In the genomic region with DNA sequence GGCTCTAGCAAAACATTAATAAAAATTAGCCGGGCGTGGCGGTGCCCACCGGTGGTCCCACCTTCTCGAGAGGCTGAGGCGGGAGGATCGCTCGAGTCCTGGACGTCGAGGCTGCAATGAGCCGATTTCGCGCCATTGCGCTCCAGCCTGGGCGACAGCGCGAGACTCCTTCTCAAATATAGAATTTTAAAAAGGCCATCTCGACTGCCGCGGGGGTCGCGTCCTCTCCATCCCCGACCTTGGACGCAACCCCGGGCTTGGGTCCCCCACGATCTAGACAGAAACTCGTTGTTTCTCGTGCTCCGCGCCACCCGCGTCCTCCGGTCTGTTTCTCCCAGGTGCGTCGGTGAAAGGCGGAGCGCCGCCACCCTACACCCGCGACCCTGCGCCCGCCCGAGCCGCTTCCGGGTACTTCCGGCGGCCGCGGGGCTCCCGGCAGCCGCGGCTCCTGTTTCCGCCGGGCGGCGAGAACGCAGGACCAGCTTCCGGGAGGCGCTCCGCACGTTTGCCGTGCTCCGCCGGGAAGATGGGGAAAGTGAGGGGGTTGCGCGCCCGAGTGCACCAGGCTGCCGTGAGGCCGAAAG, we compare ENCODE assay signal across 8 cellular contexts. TPM values are rescaled to one million over a fixed set of nuclear protein-coding genes. Genes with fewer than 3 reads are reported as not detected.
DNase-seq lines count a peak whose midpoint lies in the region; ATAC-seq, FAIRE-seq and TF ChIP-seq lines count a peak whose summit lies in the region.

A gene with protein sequence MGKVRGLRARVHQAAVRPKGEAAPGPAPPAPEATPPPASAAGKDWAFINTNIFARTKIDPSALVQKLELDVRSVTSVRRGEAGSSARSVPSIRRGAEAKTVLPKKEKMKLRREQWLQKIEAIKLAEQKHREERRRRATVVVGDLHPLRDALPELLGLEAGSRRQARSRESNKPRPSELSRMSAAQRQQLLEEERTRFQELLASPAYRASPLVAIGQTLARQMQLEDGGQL (plus strand): TSS at position 498 of the 584 bp plus-strand sequence. CDS start 29 bp downstream, at position 527.

- TF ChIP-seq CTCF in keratinocyte (optimal IDR thresholded peaks at IDR 0.05 in 1 of 3, IDR thresholded peaks at IDR 0.05 in 1 of 3, conservative IDR thresholded peaks at IDR 0.05 in 1 of 3; ENCODE audit: extremely low read depth in 1 of 3, insufficient read depth in 2 of 3, low read length in 3 of 3), result no peak

- H3K27ac ChIP-seq in keratinocyte (ENCODE audit: control insufficient read depth, insufficient read depth, low read length), result peak within 1 kb of the TSS; percentile 66

- H2AFZ ChIP-seq in keratinocyte (ENCODE audit: control insufficient read depth, low read length), result peak within 1 kb of the TSS; percentile 93

- H3K9me1 ChIP-seq in keratinocyte (ENCODE audit: control insufficient read depth, extremely low read depth, insufficient read depth, low read length), result no peaks in the 10 kb centered on the region

- peaks cover 10% of the 10 kb centered on the region for H3K36me3 Mint-ChIP-seq in central memory CD8-positive, alpha-beta T cell (ENCODE audit: insufficient read depth)

- dilution Hi-C loops in keratinocyte (cut with MboI; ENCODE audit: extremely low pct_ligation_motif_present, low sequenced_read_pairs), result loop anchor here (10.0 kb wide), 1 partner anchor 195 kb away; no protein-coding TSS in a partner anchor

- peaks cover 11% of the 10 kb centered on the region in 2 experiments for H3K36me3 ChIP-seq in keratinocyte (ENCODE audit: control insufficient read depth in 2 of 2, extremely low read depth in 1 of 2, insufficient read depth in 2 of 2, low read length in 2 of 2)

- H3K4me3 Mint-ChIP-seq in central memory CD8-positive, alpha-beta T cell, result peak within 1 kb of the TSS; percentile 90

- peak within 1 kb of the TSS; percentile 85 for H3K4me2 ChIP-seq in keratinocyte (ENCODE audit: control insufficient read depth, extremely low read depth, insufficient read depth, low read depth, low read length)

- H3K9me3 ChIP-seq in keratinocyte (ENCODE audit: control insufficient read depth, low read depth, low read length), result no peaks in the 10 kb centered on the region

- ATAC-seq in HG03039 (IDR thresholded peaks at IDR 0.05; ENCODE audit: unreplicated experiment), result peak; percentile 82
- ATAC-seq in central memory CD8-positive, alpha-beta T cell (replicated peaks; ENCODE audit: extremely low read depth, poor library complexity, severe bottlenecking), result peak; percentile 85

- H3K27ac Mint-ChIP-seq in central memory CD8-positive, alpha-beta T cell (ENCODE audit: low read depth), result peak within 1 kb of the TSS; percentile 36

- H3K4me1 Mint-ChIP-seq in central memory CD8-positive, alpha-beta T cell, result peaks cover 46% of the 10 kb centered on the region

- H4K20me1 ChIP-seq in keratinocyte (ENCODE audit: control insufficient read depth, extremely low read depth, insufficient read depth, low read length), result peaks cover 7% of the 10 kb centered on the region

- H3K79me2 ChIP-seq in keratinocyte (ENCODE audit: control insufficient read depth, insufficient read depth, low read length), result peaks cover 45% of the 10 kb centered on the region

- no peaks in the 10 kb centered on the region for H3K9me3 Mint-ChIP-seq in central memory CD8-positive, alpha-beta T cell

- H3K27me3 Mint-ChIP-seq in central memory CD8-positive, alpha-beta T cell, result no peaks in the 10 kb centered on the region

- DNase-seq in NCI-H524 (lab: John Stamatoyannopoulos, UW), result peak; percentile 37 to 85
- DNase-seq in NCI-H524 treated with DMSO at 0.1 percent for 48 hours (lab: John Stamatoyannopoulos, UW), result no peak
- DNase-seq in NCI-H345 (lab: John Stamatoyannopoulos, UW), result peak; percentile 92
- DNase-seq in activated CD4-positive, CD25-positive, alpha-beta regulatory T cell treated with anti-CD3 and anti-CD28 coated beads, Interleukin-2, amount 50 U/mL, for 72 hours, result peak; percentile 81
- DNase-seq in central memory CD8-positive, alpha-beta T cell (ENCODE audit: low spot score in 2 of 2), result peak; percentile 57 to 62
- DNase-seq in keratinocyte (ENCODE audit: low read depth, low spot score), result no peak
- peak; percentile 89 for DNase-seq in stimulated activated CD4-positive, alpha-beta T cell treated with anti-CD3 and anti-CD28 coated beads, Interleukin-15, amount 100 ng/mL, for 24 hours

- H3K27me3 ChIP-seq in keratinocyte (ENCODE audit: control insufficient read depth, extremely low read depth, insufficient read depth, low read length), result no peaks in the 10 kb centered on the region

- peaks cover 19% of the 10 kb centered on the region for H3K4me1 ChIP-seq in keratinocyte (ENCODE audit: control insufficient read depth, extremely low read depth, insufficient read depth, low read length)

- peak within 1 kb of the TSS; percentile 84 to 96 (median 94) for H3K4me3 ChIP-seq in keratinocyte (ENCODE audit: control insufficient read depth in 2 of 3, extremely low read depth in 1 of 3, insufficient read depth in 2 of 3, low read depth in 1 of 3, low read length in 3 of 3)

- peak within 1 kb of the TSS; percentile 83 for H3K9ac ChIP-seq in keratinocyte (ENCODE audit: control insufficient read depth, extremely low read depth, insufficient read depth, low read length)

- no peak for FAIRE-seq in keratinocyte (lab: Jason Lieb, UNC)

RNA-seq across cellular contexts. Expression of the gene that starts here (rescaled TPM):
- 18.5 to 26.8 TPM (median 21.8 TPM) in 3 replicates for polyA plus RNA-seq in keratinocyte
- 10.9 TPM for polyA plus RNA-seq in keratinocyte (2011; ENCODE audit: low read depth)
- polyA plus RNA-seq in keratinocyte (2011; cell fraction: cytosol; rRNA removed), result 11.7 and 37.9 TPM in 2 replicates
- 12.2 and 16.0 TPM in 2 replicates for polyA plus RNA-seq in keratinocyte (2011; cell fraction: nucleus; rRNA removed)
- 19.1 and 41.5 TPM in 2 replicates for polyA plus RNA-seq in keratinocyte (2012; ENCODE audit: low replicate concordance)
- polyA minus RNA-seq in keratinocyte, result 5.5 to 8.2 TPM (median 6.2 TPM) in 3 replicates
- 43.4 TPM for polyA minus RNA-seq in keratinocyte (2011; cell fraction: cytosol; rRNA and poly(A)+ RNA removed)
- polyA minus RNA-seq in keratinocyte (2011; cell fraction: nucleus; rRNA and poly(A)+ RNA removed), result 9.0 and 9.2 TPM in 2 replicates

Comparison
In these comparisons a context has a peak if more than half of its experiments do, and no peak if none do; other contexts are left out.
1. DNase-seq: peak in NCI-H524 (2 of 2), NCI-H345 (single experiment), activated CD4-positive, CD25-positive, alpha-beta regulatory T cell treated with anti-CD3 and anti-CD28 coated beads, Interleukin-2, amount 50 U/mL, for 72 hours (single experiment), central memory CD8-positive, alpha-beta T cell (2 of 2) and stimulated activated CD4-positive, alpha-beta T cell treated with anti-CD3 and anti-CD28 coated beads, Interleukin-15, amount 100 ng/mL, for 24 hours (single experiment); none in NCI-H524 treated with DMSO at 0.1 percent for 48 hours (single experiment) and keratinocyte (single experiment).